In the genomic region with DNA sequence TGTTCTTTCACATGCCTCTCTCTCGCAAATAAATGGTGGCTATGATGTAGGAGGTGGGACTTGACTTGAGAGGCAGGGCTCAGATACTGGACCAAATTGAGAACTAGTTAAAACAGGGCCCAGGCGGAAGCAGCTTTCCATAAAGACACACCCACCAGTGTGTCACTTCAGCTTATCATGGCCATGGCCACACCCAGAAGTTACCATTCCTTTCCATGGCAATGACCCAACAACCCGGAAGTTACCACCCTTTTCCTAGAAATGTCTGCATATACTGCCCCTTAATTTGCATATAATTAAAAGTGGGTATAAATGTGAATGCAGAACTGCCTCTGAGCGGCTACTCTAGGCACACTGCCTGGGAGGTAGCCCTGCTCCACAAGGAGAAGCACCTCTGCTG, we compare ENCODE assay signal across 26 cellular contexts.
"Had no signal": no experiment of that assay in that cellular context is flagged by ENCODE, and none has a peak within 500 bp of the region (broad histone marks: within the 10 kb centered on the region; RNA-seq: fewer than 3 reads in every experiment).

No MANE protein-coding gene starts in this region.

- H3K4me2 ChIP-seq: neural progenitor cell, smooth muscle cell had no signal

- H3K4me3 Mint-ChIP-seq: memory B cell; mesothelial cell of epicardium; naive thymus-derived CD4-positive, alpha-beta T cell; nephron; neural progenitor cell; stimulated activated memory B cell treated with anti-CD40 and anti-IgM and Interleukin-4, amounts not matched to agents 10 μg/mL and 1 μg/mL and 100 μg/mL, for 72 hours had no signal

- H3K4me1 Mint-ChIP-seq: memory B cell; mesothelial cell of epicardium; naive thymus-derived CD4-positive, alpha-beta T cell; nephron; stimulated activated memory B cell treated with anti-CD40 and anti-IgM and Interleukin-4, amounts not matched to agents 10 μg/mL and 1 μg/mL and 100 μg/mL, for 72 hours had no signal

- H3K9me3 ChIP-seq: esophagus muscularis mucosa, gastroesophageal sphincter, prostate gland, right atrium auricular region, testis, tibial artery, upper lobe of left lung had no signal

- H3K27ac ChIP-seq: coronary artery, esophagus muscularis mucosa, foreskin keratinocyte, gastroesophageal sphincter, neural progenitor cell, parathyroid adenoma, prostate gland, right atrium auricular region, testis, tibial artery, upper lobe of left lung had no signal

- H3K27ac Mint-ChIP-seq: memory B cell; mesothelial cell of epicardium; naive thymus-derived CD4-positive, alpha-beta T cell; nephron; neural progenitor cell; stimulated activated memory B cell treated with anti-CD40 and anti-IgM and Interleukin-4, amounts not matched to agents 10 μg/mL and 1 μg/mL and 100 μg/mL, for 72 hours had no signal

- H3K9me3 Mint-ChIP-seq: mesothelial cell of epicardium, nephron, neural progenitor cell had no signal

- H3K27me3 Mint-ChIP-seq: memory B cell; naive thymus-derived CD4-positive, alpha-beta T cell; stimulated activated memory B cell treated with anti-CD40 and anti-IgM and Interleukin-4, amounts not matched to agents 10 μg/mL and 1 μg/mL and 100 μg/mL, for 72 hours had no signal

- H3K79me2 ChIP-seq: parathyroid adenoma had no signal

- H2AFZ ChIP-seq: neural progenitor cell, parathyroid adenoma had no signal

- H3K4me3 ChIP-seq: coronary artery, esophagus muscularis mucosa, gastroesophageal sphincter, lung, neural progenitor cell, prostate gland, right atrium auricular region, smooth muscle cell, testis, tibial artery, upper lobe of left lung had no signal

- H3K36me3 Mint-ChIP-seq: memory B cell; mesothelial cell of epicardium; naive thymus-derived CD4-positive, alpha-beta T cell; neural progenitor cell; stimulated activated memory B cell treated with anti-CD40 and anti-IgM and Interleukin-4, amounts not matched to agents 10 μg/mL and 1 μg/mL and 100 μg/mL, for 72 hours had no signal

- ATAC-seq: foreskin keratinocyte; gastroesophageal sphincter; left lobe of liver; naive thymus-derived CD4-positive, alpha-beta T cell; sciatic nerve; stimulated activated memory B cell treated with anti-CD40 and anti-IgM and Interleukin-4, amounts not matched to agents 10 μg/mL and 1 μg/mL and 100 μg/mL, for 72 hours; stimulated activated naive CD8-positive, alpha-beta T cell treated with anti-CD3 and anti-CD28 coated beads, Interleukin-15, Interleukin-2, amounts not matched to agents 100 U/mL and 50 U/mL, for 24 hours had no signal

- H3K36me3 ChIP-seq: esophagus muscularis mucosa, gastroesophageal sphincter, neural progenitor cell, prostate gland, right atrium auricular region, tibial artery, upper lobe of left lung had no signal

- H3K27me3 ChIP-seq: esophagus muscularis mucosa, foreskin keratinocyte, gastroesophageal sphincter, neural progenitor cell, right atrium auricular region, testis, tibial artery, upper lobe of left lung had no signal

- DNase-seq: dermis blood vessel endothelial cell; effector memory CD4-positive, alpha-beta T cell; foreskin keratinocyte; naive thymus-derived CD4-positive, alpha-beta T cell; stimulated activated CD4-positive, alpha-beta T cell treated with anti-CD3 and anti-CD28 coated beads, Interleukin-2, amount 100 ng/mL, for 24 hours; stimulated activated CD4-positive, alpha-beta T cell treated with anti-CD3 and anti-CD28 coated beads, Interleukin-4, amount 100 ng/mL, for 24 hours; stimulated activated naive CD8-positive, alpha-beta T cell treated with anti-CD3 and anti-CD28 coated beads, Interleukin-15, Interleukin-2, amounts not matched to agents 100 U/mL and 50 U/mL, for 24 hours; substantia nigra; testis; tibial artery; upper lobe of left lung had no signal

- H3K4me1 ChIP-seq: esophagus muscularis mucosa, foreskin keratinocyte, gastroesophageal sphincter, parathyroid adenoma, prostate gland, right atrium auricular region, testis, tibial artery, upper lobe of left lung had no signal
